In the genomic region with DNA sequence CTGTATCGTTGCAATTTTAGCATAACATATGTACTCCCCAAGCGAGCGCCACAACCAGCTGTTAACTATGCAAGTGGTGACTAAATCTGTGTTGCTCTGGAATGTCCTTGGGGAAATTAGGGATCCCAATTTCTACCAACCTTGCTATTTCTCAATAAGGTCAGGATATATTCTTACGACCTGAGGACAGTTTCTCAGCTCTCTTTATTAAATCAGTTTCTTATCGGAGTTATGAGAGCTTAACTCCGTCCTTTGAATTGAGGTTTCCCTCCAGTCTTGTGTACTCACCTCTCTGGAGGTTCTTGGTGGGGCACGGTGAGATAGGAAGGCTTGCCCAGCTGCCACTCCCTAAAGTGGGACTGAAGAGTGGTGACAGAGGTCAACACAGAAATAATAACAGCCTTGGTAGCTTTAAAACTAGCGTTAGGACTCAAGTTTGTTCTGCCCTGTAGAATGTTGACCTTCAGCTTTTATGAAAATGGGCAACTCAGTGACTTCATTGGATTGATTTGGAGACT, we compare ENCODE assay signal across 8 cellular contexts. TPM values are rescaled to one million over a fixed set of nuclear protein-coding genes. Genes with fewer than 3 reads are reported as not detected.
DNase-seq lines count a peak whose midpoint lies in the region; ATAC-seq and TF ChIP-seq lines count a peak whose summit lies in the region.

No MANE protein-coding gene starts in this region.

- H3K4me1 ChIP-seq in CD8-positive, alpha-beta T cell (ENCODE audit: insufficient read depth, low read length): peaks cover 30% of the 10 kb centered on the region
- H3K4me1 ChIP-seq in MM.1S (ENCODE audit: low read length): peaks cover 8% of the 10 kb centered on the region; the same call in 1 of the 2 replicates
- H3K4me1 ChIP-seq in ectodermal cell (ENCODE audit: control insufficient read depth, insufficient read depth, low read length): peaks cover 12% of the 10 kb centered on the region

- no peaks in the 10 kb centered on the region for H3K27me3 Mint-ChIP-seq in CD8-positive, alpha-beta T cell (ENCODE audit: low read depth)

- no peak for TF ChIP-seq EP300 in neural cell (conservative IDR thresholded peaks at IDR 0.05; ENCODE audit: poor library complexity, severe bottlenecking)

- H3K9me3 Mint-ChIP-seq in CD8-positive, alpha-beta T cell: no peaks in the 10 kb centered on the region

- no peaks in the 10 kb centered on the region for H3K9me3 ChIP-seq in CD8-positive, alpha-beta T cell (ENCODE audit: low read length)
- H3K9me3 ChIP-seq in MM.1S (replicated peaks; ENCODE audit: insufficient read depth, low read length): no peaks in the 10 kb centered on the region
- no peaks in the 10 kb centered on the region for H3K9me3 ChIP-seq in ectodermal cell (ENCODE audit: control insufficient read depth, low read length)
- no peaks in the 10 kb centered on the region for H3K9me3 ChIP-seq in neural cell (ENCODE audit: low read length)

- TF ChIP-seq RAD21 in neural cell (conservative IDR thresholded peaks at IDR 0.05): no peak

- H3K36me3 ChIP-seq in CD8-positive, alpha-beta T cell (ENCODE audit: insufficient read depth, low read length): peaks cover 26% of the 10 kb centered on the region
- peaks cover 10% of the 10 kb centered on the region for H3K36me3 ChIP-seq in MM.1S (replicated peaks; ENCODE audit: insufficient read depth, low read length)
- H3K36me3 ChIP-seq in ectodermal cell (ENCODE audit: control insufficient read depth, insufficient read depth, low read length): peaks cover 8% of the 10 kb centered on the region
- peaks cover 9% of the 10 kb centered on the region for H3K36me3 ChIP-seq in neural cell (ENCODE audit: insufficient read depth, low read length)

- intact Hi-C loops in CD8-positive, alpha-beta T cell (cut with DNase I, micrococcal nuclease): loop anchor here (1.0 to 10.0 kb wide), 8 partner anchors 8 to 1559 kb away; partner anchors contain the start of genes HLA-B (in 2 of the 2), TRIM39 (in 2 of the 2), AGPAT1 (in 1 of the 2) and ATAT1 (in 1 of the 2)

- H3K9ac ChIP-seq in MM.1S (ENCODE audit: low read length) (peak overlapping the region; percentile 88), neural cell (ENCODE audit: low read length) (peak overlapping the region; percentile 80)

- ATAC-seq in CD8-positive, alpha-beta T cell: no peak

- H3F3A ChIP-seq in MM.1S (ENCODE audit: insufficient read depth, low read length) (peaks cover 34% of the 10 kb centered on the region), neural cell (ENCODE audit: insufficient read depth, low read length, poor library complexity, severe bottlenecking) (peaks cover 8% of the 10 kb centered on the region)

- no peak for TF ChIP-seq CTCF in CD8-positive, alpha-beta T cell (IDR thresholded peaks at IDR 0.05)
- no peak for TF ChIP-seq CTCF in MM.1S (IDR thresholded peaks at IDR 0.05; ENCODE audit: low read length)
- no peak for TF ChIP-seq CTCF in neural cell (IDR thresholded peaks at IDR 0.05; ENCODE audit: poor library complexity, severe bottlenecking)

- H3K27ac Mint-ChIP-seq in CD8-positive, alpha-beta T cell: peak overlapping the region; percentile 100

- 0 out of 2 replicates have a peak overlapping the region, but pooled peaks have one; percentile 54 for H2AFZ ChIP-seq in MM.1S (ENCODE audit: low read length)
- peak overlapping the region; percentile 38 for H2AFZ ChIP-seq in neural cell (ENCODE audit: low read depth, low read length)

- CTCF ChIA-PET in CD8-positive, alpha-beta T cell (lab: Charles Lee): interaction anchor here (1.1 to 2.8 kb wide), 8 partner anchors 9 to 135 kb away, joined by 3 to 17 read pairs (median 6); partner anchors contain the start of gene ATAT1

- H3K79me2 ChIP-seq in MM.1S (ENCODE audit: low read length) (peaks cover 57% of the 10 kb centered on the region), neural cell (replicated peaks; ENCODE audit: insufficient read depth, low read length) (peaks cover 48% of the 10 kb centered on the region)

- no peaks in the 10 kb centered on the region for H3K27me3 ChIP-seq in CD8-positive, alpha-beta T cell (ENCODE audit: insufficient read depth, low read length)
- H3K27me3 ChIP-seq in MM.1S (replicated peaks; ENCODE audit: insufficient read depth, low read length): no peaks in the 10 kb centered on the region
- no peaks in the 10 kb centered on the region for H3K27me3 ChIP-seq in ectodermal cell (ENCODE audit: control insufficient read depth, insufficient read depth, low read length, poor library complexity, severe bottlenecking)
- H3K27me3 ChIP-seq in neural cell (ENCODE audit: insufficient read depth, low read depth, low read length): no peaks in the 10 kb centered on the region

- H4K20me1 ChIP-seq in MM.1S (ENCODE audit: insufficient read depth, low read length) (no peaks in the 10 kb centered on the region; the same call in 1 of the 2 replicates), neural cell (ENCODE audit: insufficient read depth) (no peaks in the 10 kb centered on the region)

- peak overlapping the region; percentile 100 for H3K4me3 Mint-ChIP-seq in CD8-positive, alpha-beta T cell

- peak overlapping the region; percentile 100 for H3K27ac ChIP-seq in CD8-positive, alpha-beta T cell (ENCODE audit: low read depth, low read length)
- H3K27ac ChIP-seq in MM.1S (ENCODE audit: low read length): peak overlapping the region; percentile 96
- H3K27ac ChIP-seq in ectodermal cell (ENCODE audit: insufficient read depth, low read depth, low read length, poor library complexity, severe bottlenecking): no peak overlapping the region
- peak overlapping the region; percentile 84 for H3K27ac ChIP-seq in neural cell (ENCODE audit: low read length)

- POLR2A ChIA-PET in CD8-positive, alpha-beta T cell (lab: Charles Lee): interaction anchor here (0.6 to 2.6 kb wide), 24 partner anchors 11 to 1034 kb away, joined by 3 to 33 read pairs (median 4); partner anchors contain the start of genes ABCF1, ATAT1, BAG6 and C6orf136

- peak overlapping the region; percentile 69 for H3K4me3 ChIP-seq in CD8-positive, alpha-beta T cell (ENCODE audit: low read depth, low read length)
- H3K4me3 ChIP-seq in MM.1S (ENCODE audit: low read length) (peak overlapping the region; percentile 80), ectodermal cell (ENCODE audit: insufficient read depth, low read depth, low read length) (peak overlapping the region; percentile 91), neural cell (ENCODE audit: low read length) (peak overlapping the region; percentile 83)

- no peaks in the 10 kb centered on the region for H3K9me2 ChIP-seq in MM.1S (replicated peaks; ENCODE audit: insufficient read depth, low read length)
- no peaks in the 10 kb centered on the region for H3K9me2 ChIP-seq in neural cell (ENCODE audit: insufficient read depth, low read length)

- H3K4me2 ChIP-seq in MM.1S (ENCODE audit: low read depth, low read length) (peak overlapping the region; percentile 75), neural cell (ENCODE audit: low read length) (peak overlapping the region; percentile 69)

- no peak for DNase-seq in CD8-positive, alpha-beta T cell
- DNase-seq in MM.1S (peak; percentile 46), NCI-H526 (lab: John Stamatoyannopoulos, UW) (no peak), KBM-7 (no peak), D341Med (ENCODE audit: low spot score) (no peak)
- no peak for DNase-seq in stimulated activated CD4-positive, alpha-beta T cell treated with anti-CD3 and anti-CD28 coated beads, Interleukin-2, amount 100 ng/mL, for 24 hours

- in situ Hi-C loops in KBM-7 (cut with MboI; ENCODE audit: low pct_unique_long_range_greater_than_20kb, low sequenced_read_pairs): no loop called here

- peaks cover 62% of the 10 kb centered on the region for H3K36me3 Mint-ChIP-seq in CD8-positive, alpha-beta T cell

- WGBS in ectodermal cell, 2 experiments: 31 to 32% methylated on average over 8 of the region's 8 CpGs

- peaks cover 37% of the 10 kb centered on the region for H3K4me1 Mint-ChIP-seq in CD8-positive, alpha-beta T cell (ENCODE audit: low read depth)

TF ChIP-seq in neural cell, 6 proteins besides CTCF, POLR2A, EP300 and RAD21 (continues in another document):
- TF ChIP-seq MXI1 (conservative IDR thresholded peaks at IDR 0.05; ENCODE audit: poor library complexity, severe bottlenecking) (no peak), TAF1 (IDR thresholded peaks at IDR 0.05; ENCODE audit: low read depth) (no peak), POLR2AphosphoS5 (IDR thresholded peaks at IDR 0.05) (no peak), EZH2 (IDR thresholded peaks at IDR 0.05; ENCODE audit: borderline replicate concordance, insufficient read depth, low read length, poor library complexity, severe bottlenecking) (no peak)

RNA-seq across cellular contexts. Expression of gene MRPS18B, which starts 0.7 kb away (rescaled TPM):
- total RNA-seq in CD8-positive, alpha-beta T cell: 10 to 100 TPM; 13.5 to 16.4 TPM
- 50.3 TPM for polyA plus RNA-seq in ectodermal cell (2013, experiment 1 of 4)
- 59.6 TPM for polyA plus RNA-seq in ectodermal cell (2013, experiment 2 of 4)
- 45.0 TPM for polyA plus RNA-seq in ectodermal cell (2013, experiment 3 of 4)
- polyA plus RNA-seq in ectodermal cell (2013, experiment 4 of 4): 55.2 TPM
- 77.7 and 106 TPM in 2 replicates for polyA plus RNA-seq in neural cell
- polyA minus RNA-seq in neural cell: 56.3 and 58.2 TPM in 2 replicates

RNA-seq across cellular contexts. Expression of gene PPP1R10, which starts 1.3 kb away (rescaled TPM):
- 10 to 100 TPM; 85.5 to 95.4 TPM for total RNA-seq in CD8-positive, alpha-beta T cell
- 68.8 TPM for polyA plus RNA-seq in ectodermal cell (2013, experiment 1 of 4)
- polyA plus RNA-seq in ectodermal cell (2013, experiment 2 of 4): 79.1 TPM
- polyA plus RNA-seq in ectodermal cell (2013, experiment 3 of 4): 35.4 TPM
- 48.7 TPM for polyA plus RNA-seq in ectodermal cell (2013, experiment 4 of 4)
- polyA plus RNA-seq in neural cell: 13.7 and 18.8 TPM in 2 replicates
- polyA minus RNA-seq in neural cell: 36.0 and 41.6 TPM in 2 replicates

RNA-seq across cellular contexts. Expression of gene ATAT1, which starts 8.3 kb away (rescaled TPM):
- 1 to 10 TPM; 4.2 to 6.8 TPM for total RNA-seq in CD8-positive, alpha-beta T cell
- polyA plus RNA-seq in ectodermal cell (2013, experiment 1 of 4): 83.3 TPM
- 77.4 TPM for polyA plus RNA-seq in ectodermal cell (2013, experiment 2 of 4)
- polyA plus RNA-seq in ectodermal cell (2013, experiment 3 of 4): 63.2 TPM
- 72.8 TPM for polyA plus RNA-seq in ectodermal cell (2013, experiment 4 of 4)
- 54.9 and 70.4 TPM in 2 replicates for polyA plus RNA-seq in neural cell
- 81.6 and 138 TPM in 2 replicates for polyA minus RNA-seq in neural cell

RNA-seq across cellular contexts. Expression of gene C6orf136, which starts 28.6 kb away (rescaled TPM):
- 10 to 100 TPM; 31.4 to 36.0 TPM for total RNA-seq in CD8-positive, alpha-beta T cell
- polyA plus RNA-seq in ectodermal cell (2013, experiment 1 of 4): 17.3 TPM
- 17.0 TPM for polyA plus RNA-seq in ectodermal cell (2013, experiment 2 of 4)
- 13.2 TPM for polyA plus RNA-seq in ectodermal cell (2013, experiment 3 of 4)
- polyA plus RNA-seq in ectodermal cell (2013, experiment 4 of 4): 15.6 TPM
- polyA plus RNA-seq in neural cell: 8.5 and 12.4 TPM in 2 replicates
- 4.5 and 11.9 TPM in 2 replicates for polyA minus RNA-seq in neural cell

RNA-seq across cellular contexts. Expression of gene ABCF1, which starts 47.1 kb away (rescaled TPM):
- 100 to 1,000 TPM; 121 to 130 TPM for total RNA-seq in CD8-positive, alpha-beta T cell
- polyA plus RNA-seq in ectodermal cell (2013, experiment 1 of 4): 123 TPM
- polyA plus RNA-seq in ectodermal cell (2013, experiment 2 of 4): 126 TPM
- 74.0 TPM for polyA plus RNA-seq in ectodermal cell (2013, experiment 3 of 4)
- 82.8 TPM for polyA plus RNA-seq in ectodermal cell (2013, experiment 4 of 4)
- 17.6 and 19.5 TPM in 2 replicates for polyA plus RNA-seq in neural cell
- polyA minus RNA-seq in neural cell: 32.6 and 37.5 TPM in 2 replicates
